In genomic region chr21:30408782-30409494, GRCh38 we compare ENCODE assay signal across 6 cellular contexts. TPM values are rescaled to one million over a fixed set of nuclear protein-coding genes. Genes with fewer than 3 reads are reported as not detected.
DNase-seq lines count a peak whose midpoint lies in the region; ATAC-seq and TF ChIP-seq lines count a peak whose summit lies in the region.

No MANE protein-coding gene starts in this region.

- H3K4me3 ChIP-seq in brain microvascular endothelial cell (ENCODE audit: low read depth, low read length) (no peak overlapping the region), prostate gland (no peak overlapping the region)

- no peaks in the 10 kb centered on the region for H3K4me1 ChIP-seq in prostate gland (replicated peaks)

- DNase-seq in GDM1 (lab: John Stamatoyannopoulos, UW), result peak; percentile 41
- DNase-seq in NCI-H2029 treated with DMSO at 0.1 percent for 48 hours (lab: John Stamatoyannopoulos, UW), result peak; percentile 85
- peak; percentile 47 for DNase-seq in brain microvascular endothelial cell
- peak; percentile 74 for DNase-seq in prostate gland (ENCODE audit: low spot score)
- DNase-seq in activated CD8-positive, alpha-beta memory T cell treated with anti-CD3 and anti-CD28 coated beads, Interleukin-2, amount 50 U/mL, for 48 hours, result no peak

- H3K36me3 ChIP-seq in brain microvascular endothelial cell (replicated peaks) (no peaks in the 10 kb centered on the region), prostate gland (no peaks in the 10 kb centered on the region)

- H3K27me3 ChIP-seq in brain microvascular endothelial cell (replicated peaks) (no peaks in the 10 kb centered on the region), prostate gland (replicated peaks; ENCODE audit: insufficient read depth) (no peaks in the 10 kb centered on the region)

- intact Hi-C loops in prostate gland (cut with DNase I), result no loop called here

- no peak for TF ChIP-seq POLR2A in prostate gland (IDR thresholded peaks at IDR 0.05)

- ATAC-seq in GM19455 (IDR thresholded peaks at IDR 0.05; ENCODE audit: unreplicated experiment), result no peak

- 36% methylated on average over 14 of the region's 14 CpGs for WGBS in prostate gland

- peak; percentile 70 for TF ChIP-seq CTCF in brain microvascular endothelial cell (IDR thresholded peaks at IDR 0.05; ENCODE audit: low read depth, low read length, missing control alignments)
- TF ChIP-seq CTCF in prostate gland (IDR thresholded peaks at IDR 0.05), result peak in 3 of 4 experiments; percentile 33 to 67 (median 39)

- H3K27ac ChIP-seq in brain microvascular endothelial cell (no peak overlapping the region), prostate gland (no peak overlapping the region)

- in situ Hi-C loops in brain microvascular endothelial cell (cut with HindIII; ENCODE audit: low pct_ligation_motif_present, low sequenced_read_pairs), result no loop called here

- H3K9me3 ChIP-seq in prostate gland, result no peaks in the 10 kb centered on the region

RNA-seq across cellular contexts. Expression of gene KRTAP13-1, which starts 13.1 kb away (rescaled TPM):
- total RNA-seq in prostate gland, result not detected

RNA-seq across cellular contexts. Expression of gene KRTAP13-3, which starts 16.8 kb away (rescaled TPM):
- total RNA-seq in prostate gland, result not detected

RNA-seq across cellular contexts. Expression of gene KRTAP13-4, which starts 21.1 kb away (rescaled TPM):
- total RNA-seq in prostate gland, result not detected

RNA-seq across cellular contexts. Expression of gene KRTAP15-1, which starts 31.1 kb away (rescaled TPM):
- total RNA-seq in prostate gland, result not detected

RNA-seq across cellular contexts. Expression of gene KRTAP13-2, which starts 36.9 kb away (rescaled TPM):
- total RNA-seq in prostate gland, result not detected
